In genomic region chr1:145885738-145886287, GRCh38 we compare ENCODE assay signal across 8 cellular contexts. TPM values are rescaled to one million over a fixed set of nuclear protein-coding genes. Genes with fewer than 3 reads are reported as not detected.
DNase-seq lines count a peak whose midpoint lies in the region; TF ChIP-seq lines count a peak whose summit lies in the region.

ANKRD35 (minus strand) TSS chr1:145885866; CDS start chr1:145885758, 108 bp downstream.

- H3K4me1 ChIP-seq in ES-I3 (ENCODE audit: insufficient read depth, low read length) (peaks cover 2% of the 10 kb centered on the region; the same call in 1 of the 2 replicates), SJSA1 (replicated peaks) (peaks cover 9% of the 10 kb centered on the region), neutrophil (ENCODE audit: control insufficient read depth in 1 of 2, insufficient read depth in 1 of 2, low read depth in 1 of 2, low read length in 1 of 2) (peaks cover 10 to 16% of the 10 kb centered on the region in 2 experiments), stomach smooth muscle (ENCODE audit: control insufficient read depth, insufficient read depth, low read length) (peaks cover 3% of the 10 kb centered on the region)

- H3K9ac ChIP-seq in ES-I3 (ENCODE audit: low read depth, low read length), result peak within 1 kb of the TSS; percentile 66; the same call in 1 of the 2 replicates
- H3K9ac ChIP-seq in stomach smooth muscle (ENCODE audit: low read length in 2 of 2), result no peak within 1 kb of the TSS

- DNase-seq in HCEC 1CT (peak; percentile 69), M059J (ENCODE audit: low read depth) (peak; percentile 73), SJSA1 (ENCODE audit: low read depth in 1 of 2, low spot score in 2 of 2) (peak; percentile 73 to 80), germinal center (ENCODE audit: low spot score) (peak; percentile 96)
- peak; percentile 40 to 87 (median 65) for DNase-seq in activated naive CD4-positive, alpha-beta T cell (lab: John Stamatoyannopoulos, UW)

- H3K9me3 ChIP-seq in ES-I3 (ENCODE audit: control insufficient read depth, insufficient read depth, low read length) (no peaks in the 10 kb centered on the region), SJSA1 (replicated peaks) (no peaks in the 10 kb centered on the region), neutrophil (no peaks in the 10 kb centered on the region), stomach smooth muscle (ENCODE audit: control insufficient read depth in 2 of 2, low read length in 2 of 2) (no peaks in the 10 kb centered on the region)

- 0 out of 2 replicates have a peak, but pooled peaks cover 8% of the 10 kb centered on the region for H3K27me3 ChIP-seq in SJSA1 (replicated peaks)
- H3K27me3 ChIP-seq in neutrophil, result peaks cover 26% of the 10 kb centered on the region
- H3K27me3 ChIP-seq in stomach smooth muscle (ENCODE audit: control insufficient read depth in 1 of 2, insufficient read depth in 2 of 2, low read length in 2 of 2), result peaks cover 0 to 4% of the 10 kb centered on the region in 2 donors

- H3K27ac ChIP-seq in SJSA1 (no peak within 1 kb of the TSS), neutrophil (no peak within 1 kb of the TSS), stomach smooth muscle (ENCODE audit: low read length) (no peak within 1 kb of the TSS)

- peak within 1 kb of the TSS; percentile 46 for H3K4me3 ChIP-seq in SJSA1
- peak within 1 kb of the TSS; percentile 80 to 88 for H3K4me3 ChIP-seq in neutrophil (ENCODE audit: low read depth in 1 of 2, low read length in 1 of 2)
- peak within 1 kb of the TSS; percentile 80 to 83 for H3K4me3 ChIP-seq in stomach smooth muscle (ENCODE audit: low read length in 2 of 2)

- no peak for TF ChIP-seq CTCF in neutrophil (IDR thresholded peaks at IDR 0.05)

- H3K36me3 ChIP-seq in ES-I3 (ENCODE audit: insufficient read depth, low read length) (no peaks in the 10 kb centered on the region), SJSA1 (no peaks in the 10 kb centered on the region), neutrophil (no peaks in the 10 kb centered on the region), stomach smooth muscle (ENCODE audit: control insufficient read depth in 2 of 2, insufficient read depth in 2 of 2, low read length in 2 of 2) (no peaks in the 10 kb centered on the region)

RNA-seq across cellular contexts. Expression of gene ANKRD35, which starts in this region (rescaled TPM):
- total RNA-seq in M059J (2014; rRNA removed; shearing (Covaris generic)), result 0.12 and 0.25 TPM in 2 replicates
- total RNA-seq in SJSA1 (2014; rRNA removed; shearing (Covaris generic)), result not detected in 2 replicates

Comparison
In these comparisons a context has a peak if more than half of its experiments do, and no peak if none do; other contexts are left out.
1. Peak in DNase-seq in M059J; RNA of the gene not detected or under 1 TPM.
2. Peak in DNase-seq and H3K4me3 ChIP-seq in SJSA1; RNA of the gene not detected or under 1 TPM.